Comparison of ENCODE assay signal across 9 cellular contexts in genomic region chr19:49017041-49017665, GRCh38. TPM values are rescaled to one million over a fixed set of nuclear protein-coding genes. Genes with fewer than 3 reads are reported as not detected.
DNase-seq lines count a peak whose midpoint lies in the region; ATAC-seq, FAIRE-seq and TF ChIP-seq lines count a peak whose summit lies in the region.
"Had no signal": no experiment of that assay in that cellular context is flagged by ENCODE, and none has a peak within 500 bp of the region (broad histone marks: within the 10 kb centered on the region; RNA-seq: fewer than 3 reads in every experiment).

Gene LHB, minus strand, starts transcription at chr19:49017091. Its CDS starts 10 bp downstream, at chr19:49017081.

- no peak for TF ChIP-seq EP300 in A549 (IDR thresholded peaks at IDR 0.05)

- peak within 1 kb of the TSS in 1 of 2 experiments; percentile 36; a peak in 1 of 6 replicates for H3K27ac ChIP-seq in A549

- no peak for TF ChIP-seq RAD21 in A549 (conservative IDR thresholded peaks at IDR 0.05 in 1 of 2, IDR thresholded peaks at IDR 0.05 in 1 of 2)

- H3K27me3 ChIP-seq in HAP-1 (ENCODE audit: low read depth) (no peaks in the 10 kb centered on the region), bronchial epithelial cell (ENCODE audit: control insufficient read depth, insufficient read depth, low read length) (no peaks in the 10 kb centered on the region), mononuclear cell (ENCODE audit: insufficient read depth, low read length) (peaks cover 14% of the 10 kb centered on the region)

- FAIRE-seq in A549 (lab: Jason Lieb, UNC), result no peak
- FAIRE-seq in bronchial epithelial cell (lab: Jason Lieb, UNC), result no peak
- FAIRE-seq: kidney had no signal

- no peak for TF ChIP-seq CTCF in A549 (IDR thresholded peaks at IDR 0.05)
- TF ChIP-seq CTCF in bronchial epithelial cell (IDR thresholded peaks at IDR 0.05; ENCODE audit: insufficient read depth, low read length, severe bottlenecking), result no peak

- H3K4me2 ChIP-seq in A549, result peak within 1 kb of the TSS; percentile 67

- no peak for TF ChIP-seq POLR2A in A549 (IDR thresholded peaks at IDR 0.05; ENCODE audit: low read length)

- in situ Hi-C loops in HAP-1 (cut with MboI; ENCODE audit: low sequenced_read_pairs), result no loop called here

- H3K9me3 ChIP-seq in A549 (no peaks in the 10 kb centered on the region), HAP-1 (no peaks in the 10 kb centered on the region), mononuclear cell (ENCODE audit: low read depth, low read length) (no peaks in the 10 kb centered on the region)

- CTCF ChIA-PET in A549 (lab: Yijun Ruan, JAX), result interaction anchor here (0.9 to 21.8 kb wide), 10 partner anchors 10 to 129 kb away, joined by 3 to 408 read pairs (median 8); partner anchors contain the start of genes GYS1, KCNA7 and RUVBL2

- peaks cover 14% of the 10 kb centered on the region; the same call in 2 of the 3 replicates for H3K4me1 ChIP-seq in A549
- peaks cover 10% of the 10 kb centered on the region for H3K4me1 ChIP-seq in HAP-1
- H3K4me1 ChIP-seq in mononuclear cell (ENCODE audit: insufficient read depth, low read length), result peaks cover 22% of the 10 kb centered on the region

- H3K4me3 ChIP-seq in A549, result peak within 1 kb of the TSS; percentile 21; the same call in 1 of the 3 replicates
- peak within 1 kb of the TSS; percentile 29 for H3K4me3 ChIP-seq in HAP-1
- peak within 1 kb of the TSS; percentile 36 for H3K4me3 ChIP-seq in bronchial epithelial cell (ENCODE audit: low read depth, low read length)
- peak within 1 kb of the TSS; percentile 32 for H3K4me3 ChIP-seq in mononuclear cell (ENCODE audit: low read length)

- H3K36me3 ChIP-seq in HAP-1 (replicated peaks), result peaks cover 34% of the 10 kb centered on the region
- H3K36me3 ChIP-seq in bronchial epithelial cell (ENCODE audit: control insufficient read depth, insufficient read depth, low read length), result peaks cover 5% of the 10 kb centered on the region

- WGBS in A549 (ENCODE audit: missing lambda C conversion rate), result 85% methylated on average over 16 of the region's 17 CpGs

- no peak for ATAC-seq in A549

- POLR2A ChIA-PET in A549 (lab: Yijun Ruan, JAX), result no interaction called here

- DNase-seq in A549 (ENCODE audit: low read depth in 1 of 2, low spot score in 1 of 2) (no peak), HAP-1 (ENCODE audit: low spot score in 2 of 2) (no peak), bronchial epithelial cell (ENCODE audit: low read depth) (no peak), COR-L47 (lab: John Stamatoyannopoulos, UW) (no peak), SIG-M5 (lab: John Stamatoyannopoulos, UW) (no peak), GDM1 (lab: John Stamatoyannopoulos, UW) (no peak), CD1c-positive myeloid dendritic cell (ENCODE audit: extremely low spot score) (no peak)
- DNase-seq: kidney had no signal

TF ChIP-seq in A549, 52 proteins besides CTCF, POLR2A, EP300 and RAD21:
- TF ChIP-seq FOSB (CRISPR knock-in tag; IDR thresholded peaks at IDR 0.05), result no peak
- no peak for TF ChIP-seq NPAS2 (CRISPR knock-in tag; IDR thresholded peaks at IDR 0.05; ENCODE audit: borderline replicate concordance)
- TF ChIP-seq MAFK (IDR thresholded peaks at IDR 0.05; ENCODE audit: partially characterized antibody), result no peak
- no peak for TF ChIP-seq ZSCAN20 (CRISPR knock-in tag; IDR thresholded peaks at IDR 0.05)
- no peak for TF ChIP-seq MYC (IDR thresholded peaks at IDR 0.05; ENCODE audit: borderline replicate concordance, low read length)
- TF ChIP-seq CBX2 (IDR thresholded peaks at IDR 0.05; ENCODE audit: borderline replicate concordance, low read depth), result no peak
- TF ChIP-seq SMC3 (IDR thresholded peaks at IDR 0.05), result no peak
- no peak for TF ChIP-seq HES2 (IDR thresholded peaks at IDR 0.05)
- no peak for TF ChIP-seq POLR2AphosphoS2 (conservative IDR thresholded peaks at IDR 0.05; ENCODE audit: low read length)
- TF ChIP-seq FOXS1 (CRISPR knock-in tag; IDR thresholded peaks at IDR 0.05), result no peak
- TF ChIP-seq, protein P1, sequence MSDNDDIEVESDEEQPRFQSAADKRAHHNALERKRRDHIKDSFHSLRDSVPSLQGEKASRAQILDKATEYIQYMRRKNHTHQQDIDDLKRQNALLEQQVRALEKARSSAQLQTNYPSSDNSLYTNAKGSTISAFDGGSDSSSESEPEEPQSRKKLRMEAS (IDR thresholded peaks at IDR 0.05), result no peak
- TF ChIP-seq HOXA7 (CRISPR knock-in tag; IDR thresholded peaks at IDR 0.05), result no peak
- TF ChIP-seq CBX8 (IDR thresholded peaks at IDR 0.05), result no peak
- no peak for TF ChIP-seq TP53 (CRISPR knock-in tag; IDR thresholded peaks at IDR 0.05)
- TF ChIP-seq EHF (CRISPR knock-in tag; IDR thresholded peaks at IDR 0.05), result no peak
- TF ChIP-seq HDAC2 (IDR thresholded peaks at IDR 0.05), result no peak
- TF ChIP-seq HOXB5 (CRISPR knock-in tag; IDR thresholded peaks at IDR 0.05), result no peak
- no peak for TF ChIP-seq KDM5A (IDR thresholded peaks at IDR 0.05)
- TF ChIP-seq ELK1 (IDR thresholded peaks at IDR 0.05; ENCODE audit: low read depth, low read length), result no peak
- TF ChIP-seq SREBF2 (IDR thresholded peaks at IDR 0.05), result no peak
TF ChIP-seq in A549: peak in this region for 0.

RNA-seq across cellular contexts. Expression of gene LHB, which starts in this region (rescaled TPM):
- not detected in 2 replicates for polyA plus RNA-seq in A549 (2011; rRNA removed)
- not detected in 2 replicates for polyA plus RNA-seq in A549 (2012; cell fraction: cytosol; rRNA removed)
- 0.45 TPM in 1 of 2 replicates, not detected in the other for polyA plus RNA-seq in A549 (2012; cell fraction: nucleus; rRNA removed)
- polyA plus RNA-seq in A549 (2017; fragmentation: RNase III; extraction: RNeasy Plus Mini Kit Qiagen cat#74134 plus additional on column Dnase treatment), result 0.22 TPM in 1 of 3 replicates, not detected in the others
- not detected in 2 replicates for polyA minus RNA-seq in A549 (2011; rRNA and poly(A)+ RNA removed)
- 0.38 TPM in 1 of 2 replicates, not detected in the other for total RNA-seq in bronchial epithelial cell
- total RNA-seq in mononuclear cell, result not detected
- total RNA-seq: kidney had no signal
